Comparison of ENCODE assay signal across 16 cellular contexts in the genomic region with DNA sequence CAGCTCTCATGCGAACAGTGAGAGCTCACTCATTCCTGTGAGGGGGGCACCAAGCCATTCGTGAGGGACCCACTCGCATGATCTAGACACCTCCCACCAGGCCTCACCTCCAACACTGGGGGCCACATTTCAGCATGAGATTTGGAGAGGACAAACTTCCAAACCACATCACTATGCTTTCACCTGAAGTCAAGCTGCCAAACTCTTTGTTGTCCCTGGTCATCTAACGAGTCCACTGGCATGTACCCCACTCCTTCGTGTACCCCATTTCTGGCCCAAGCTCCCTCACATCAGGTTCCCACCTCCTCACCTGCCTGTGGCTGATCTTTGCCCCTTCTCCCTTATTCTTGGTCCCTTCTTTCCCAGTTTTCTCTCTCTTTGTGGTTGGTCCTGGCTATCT.
DNase-seq lines count a peak whose midpoint lies in the region; ATAC-seq, FAIRE-seq and TF ChIP-seq lines count a peak whose summit lies in the region.
"Had no signal": no experiment of that assay in that cellular context is flagged by ENCODE, and none has a peak within 500 bp of the region (broad histone marks: within the 10 kb centered on the region; RNA-seq: fewer than 3 reads in every experiment).

No MANE protein-coding gene starts in this region.

- DNase-seq in astrocyte (ENCODE audit: low read depth) (no peak), lower lobe of right lung (no peak), smooth muscle cell (lab: John Stamatoyannopoulos, UW; ENCODE audit: unreplicated experiment) (no peak), NCI-H69 (lab: John Stamatoyannopoulos, UW) (no peak)
- no peak for DNase-seq in activated CD4-positive, alpha-beta memory T cell treated with anti-CD3 and anti-CD28 coated beads for 36 hours
- no peak for DNase-seq in stimulated activated naive CD8-positive, alpha-beta T cell treated with anti-CD3 and anti-CD28 coated beads, Interleukin-15, Interleukin-2, amounts not matched to agents 100 U/mL and 50 U/mL, for 24 hours
- DNase-seq: AML-193, Caco-2, Karpas-422, NCI-H1930, NCI-H2171 treated with DMSO at 0.1 percent for 48 hours, NCI-H510A had no signal

- H3K27me3 ChIP-seq in ACC112 (ENCODE audit: insufficient read depth, low read length), result no peaks in the 10 kb centered on the region
- H3K27me3 ChIP-seq in astrocyte (ENCODE audit: insufficient read depth, low read length), result no peaks in the 10 kb centered on the region
- no peaks in the 10 kb centered on the region for H3K27me3 ChIP-seq in lower lobe of right lung (ENCODE audit: low read depth)
- no peaks in the 10 kb centered on the region for H3K27me3 ChIP-seq in smooth muscle cell (ENCODE audit: low read depth)

- no peaks in the 10 kb centered on the region for H3K9me3 Mint-ChIP-seq in astrocyte (ENCODE audit: unreplicated experiment)
- H3K9me3 Mint-ChIP-seq in activated CD4-positive, alpha-beta memory T cell treated with anti-CD3 and anti-CD28 coated beads for 36 hours, result no peaks in the 10 kb centered on the region

- peaks cover 4% of the 10 kb centered on the region for H3K4me1 Mint-ChIP-seq in astrocyte (ENCODE audit: low read depth, unreplicated experiment)
- H3K4me1 Mint-ChIP-seq in activated CD4-positive, alpha-beta memory T cell treated with anti-CD3 and anti-CD28 coated beads for 36 hours (ENCODE audit: low read depth), result no peaks in the 10 kb centered on the region

- no peak overlapping the region for H3K27ac Mint-ChIP-seq in astrocyte (ENCODE audit: unreplicated experiment)
- no peak overlapping the region for H3K27ac Mint-ChIP-seq in activated CD4-positive, alpha-beta memory T cell treated with anti-CD3 and anti-CD28 coated beads for 36 hours

- no peak overlapping the region for H3K9ac ChIP-seq in astrocyte (ENCODE audit: low read length)
- no peak overlapping the region for H3K9ac ChIP-seq in smooth muscle cell (ENCODE audit: low read depth)

- H2AFZ ChIP-seq in ACC112 (ENCODE audit: low read length, unreplicated experiment), result no peak overlapping the region
- no peak overlapping the region for H2AFZ ChIP-seq in astrocyte (ENCODE audit: low read depth, low read length)
- no peak overlapping the region for H2AFZ ChIP-seq in smooth muscle cell (ENCODE audit: low read depth)

- H3K9me3 ChIP-seq in astrocyte (ENCODE audit: insufficient read depth, low read depth, low read length), result no peaks in the 10 kb centered on the region
- H3K9me3 ChIP-seq in lower lobe of right lung, result no peaks in the 10 kb centered on the region
- H3K9me3 ChIP-seq in smooth muscle cell (replicated peaks; ENCODE audit: low read depth), result no peaks in the 10 kb centered on the region
- H3K9me3 ChIP-seq: Caco-2, HAP-1 had no signal

- CTCF ChIA-PET in activated CD4-positive, alpha-beta memory T cell treated with anti-CD3 and anti-CD28 coated beads for 36 hours (lab: Charles Lee), result no interaction called here

- H3K36me3 Mint-ChIP-seq in astrocyte (ENCODE audit: low read depth, unreplicated experiment), result no peaks in the 10 kb centered on the region
- no peaks in the 10 kb centered on the region for H3K36me3 Mint-ChIP-seq in activated CD4-positive, alpha-beta memory T cell treated with anti-CD3 and anti-CD28 coated beads for 36 hours

- FAIRE-seq in astrocyte (lab: Jason Lieb, UNC), result no peak
- FAIRE-seq: GM18507, RCC 7860 had no signal

- H3K4me3 ChIP-seq in ACC112 (ENCODE audit: low read depth, low read length) (no peak overlapping the region), astrocyte (ENCODE audit: insufficient read depth, low read depth, low read length) (no peak overlapping the region), lower lobe of right lung (no peak overlapping the region), smooth muscle cell (no peak overlapping the region)
- H3K4me3 ChIP-seq: HAP-1 had no signal

- H3K27ac ChIP-seq in ACC112 (ENCODE audit: low read depth, low read length) (peak overlapping the region; percentile 68; the same call in 1 of the 2 replicates), astrocyte (ENCODE audit: low read depth, low read length) (no peak overlapping the region), lower lobe of right lung (peak overlapping the region; percentile 31), smooth muscle cell (ENCODE audit: low read depth) (peak overlapping the region; percentile 71)

- peaks cover 23% of the 10 kb centered on the region for H3K27me3 Mint-ChIP-seq in astrocyte (ENCODE audit: low read depth, unreplicated experiment)
- no peaks in the 10 kb centered on the region for H3K27me3 Mint-ChIP-seq in activated CD4-positive, alpha-beta memory T cell treated with anti-CD3 and anti-CD28 coated beads for 36 hours

- no peaks in the 10 kb centered on the region for H3F3A ChIP-seq in smooth muscle cell (ENCODE audit: low read depth)

- WGBS in smooth muscle cell (ENCODE audit: low lambda C conversion rate), result 94% methylated on average over 5 of the region's 5 CpGs

- POLR2A ChIA-PET in activated CD4-positive, alpha-beta memory T cell treated with anti-CD3 and anti-CD28 coated beads for 36 hours (lab: Charles Lee), result no interaction called here

- H4K20me1 ChIP-seq in astrocyte (ENCODE audit: insufficient read depth, low read length) (no peaks in the 10 kb centered on the region), smooth muscle cell (ENCODE audit: low read depth) (no peaks in the 10 kb centered on the region)

- intact Hi-C loops in lower lobe of right lung (cut with DNase I), result no loop called here
- intact Hi-C loops in activated CD4-positive, alpha-beta memory T cell treated with anti-CD3 and anti-CD28 coated beads for 36 hours (cut with micrococcal nuclease), result no loop called here

- H3K79me2 ChIP-seq in ACC112 (ENCODE audit: control insufficient read depth, insufficient read depth, low read length, unreplicated experiment) (no peaks in the 10 kb centered on the region), astrocyte (ENCODE audit: insufficient read depth, low read length) (no peaks in the 10 kb centered on the region), smooth muscle cell (ENCODE audit: low read depth) (no peaks in the 10 kb centered on the region)

- H3K4me2 ChIP-seq in astrocyte (ENCODE audit: low read length) (no peak overlapping the region), smooth muscle cell (peak overlapping the region; percentile 74)

- no peak for TF ChIP-seq CTCF in astrocyte (IDR thresholded peaks at IDR 0.05; ENCODE audit: insufficient read depth, low read depth, low read length)
- TF ChIP-seq CTCF in lower lobe of right lung (IDR thresholded peaks at IDR 0.05), result no peak
- TF ChIP-seq CTCF in smooth muscle cell (IDR thresholded peaks at IDR 0.05; ENCODE audit: borderline replicate concordance, insufficient read depth, poor library complexity, severe bottlenecking), result no peak

- H3K4me1 ChIP-seq in ACC112 (ENCODE audit: control insufficient read depth, insufficient read depth, low read length, unreplicated experiment), result peaks cover 33% of the 10 kb centered on the region
- peaks cover 19% of the 10 kb centered on the region for H3K4me1 ChIP-seq in astrocyte (ENCODE audit: insufficient read depth, low read length)
- peaks cover 38% of the 10 kb centered on the region for H3K4me1 ChIP-seq in lower lobe of right lung
- peaks cover 3% of the 10 kb centered on the region for H3K4me1 ChIP-seq in smooth muscle cell (ENCODE audit: low read depth)
- H3K4me1 ChIP-seq: Caco-2, HAP-1 had no signal

- H3K36me3 ChIP-seq in ACC112 (ENCODE audit: insufficient read depth, low read length) (no peaks in the 10 kb centered on the region), astrocyte (ENCODE audit: insufficient read depth, low read length) (no peaks in the 10 kb centered on the region), lower lobe of right lung (no peaks in the 10 kb centered on the region), smooth muscle cell (ENCODE audit: low read depth) (no peaks in the 10 kb centered on the region)
- H3K36me3 ChIP-seq: HAP-1 had no signal

- H3K4me3 Mint-ChIP-seq in astrocyte (ENCODE audit: unreplicated experiment), result peak overlapping the region; percentile 4
- H3K4me3 Mint-ChIP-seq in activated CD4-positive, alpha-beta memory T cell treated with anti-CD3 and anti-CD28 coated beads for 36 hours, result no peak overlapping the region

- no peak for ATAC-seq in lower lobe of right lung
- no peak for ATAC-seq in stimulated activated naive CD8-positive, alpha-beta T cell treated with anti-CD3 and anti-CD28 coated beads, Interleukin-15, Interleukin-2, amounts not matched to agents 100 U/mL and 50 U/mL, for 24 hours
